In genomic region chr3:197630766-197631165, GRCh38 we compare ENCODE assay signal across 7 cellular contexts.
DNase-seq lines count a peak whose midpoint lies in the region; ATAC-seq and TF ChIP-seq lines count a peak whose summit lies in the region.
"Not testable (repeated sequence)": the region's sequence is repeated elsewhere in the genome, so short reads cannot be mapped to it uniquely, and the experiment has no call there.

No MANE protein-coding gene starts in this region.

- H3K36me3 ChIP-seq in Karpas-422 (ENCODE audit: insufficient read depth, low read length): not testable (repeated sequence)

- not testable (repeated sequence) for H3K4me3 ChIP-seq in Karpas-422 (ENCODE audit: low read length); retinal pigment epithelial cell (ENCODE audit: low read length)

- ATAC-seq in T-helper 17 cell: not testable (repeated sequence)

- H3K27me3 ChIP-seq in Karpas-422 (ENCODE audit: low read length): not testable (repeated sequence)

- H3K9me3 ChIP-seq in Karpas-422 (ENCODE audit: low read length); T-helper 17 cell (ENCODE audit: control insufficient read depth, low read length, poor library complexity, severe bottlenecking): not testable (repeated sequence)

- H3K79me2 ChIP-seq in Karpas-422 (ENCODE audit: low read length): peaks cover 11% of the 10 kb centered on the region

- not testable (repeated sequence) for H3K4me1 ChIP-seq in Karpas-422 (ENCODE audit: low read length)

- H3K27ac ChIP-seq in Karpas-422 (ENCODE audit: low read length): not testable (repeated sequence)

- H2AFZ ChIP-seq in Karpas-422 (ENCODE audit: low read length): not testable (repeated sequence)

- H3K4me2 ChIP-seq in Karpas-422 (ENCODE audit: low read depth, low read length, poor library complexity, severe bottlenecking): not testable (repeated sequence)

- H3K9me2 ChIP-seq in Karpas-422 (replicated peaks; ENCODE audit: insufficient read depth, low read length): not testable (repeated sequence)

- TF ChIP-seq CTCF in chondrocyte (IDR thresholded peaks at IDR 0.05); neural crest cell (conservative IDR thresholded peaks at IDR 0.05); retinal pigment epithelial cell (conservative IDR thresholded peaks at IDR 0.05; ENCODE audit: low read depth, low read length): not testable (repeated sequence)

- intact Hi-C loops in activated CD4-positive, alpha-beta T cell treated with anti-CD3 and anti-CD28 coated beads, Interleukin-2, amount 10 ng/mL, durations not matched to agents 24 days and 14 days (cut with micrococcal nuclease): not testable (repeated sequence)

- not testable (repeated sequence) for H4K20me1 ChIP-seq in Karpas-422 (ENCODE audit: insufficient read depth, low read depth, low read length)

- not testable (repeated sequence) for H3K4me1 Mint-ChIP-seq in T-helper 17 cell; activated CD4-positive, alpha-beta T cell treated with anti-CD3 and anti-CD28 coated beads, Interleukin-2, amount 10 ng/mL, durations not matched to agents 24 days and 14 days; neural crest cell
- H3K4me1 Mint-ChIP-seq in chondrocyte (ENCODE audit: low read depth): peaks cover 15% of the 10 kb centered on the region

- H3K36me3 Mint-ChIP-seq in T-helper 17 cell (ENCODE audit: low read depth); activated CD4-positive, alpha-beta T cell treated with anti-CD3 and anti-CD28 coated beads, Interleukin-2, amount 10 ng/mL, durations not matched to agents 24 days and 14 days (ENCODE audit: low read depth); chondrocyte (ENCODE audit: low read depth); neural crest cell (ENCODE audit: low read depth): not testable (repeated sequence)

- peak overlapping the region; percentile 70 for H3K27ac Mint-ChIP-seq in T-helper 17 cell
- not testable (repeated sequence) for H3K27ac Mint-ChIP-seq in activated CD4-positive, alpha-beta T cell treated with anti-CD3 and anti-CD28 coated beads, Interleukin-2, amount 10 ng/mL, durations not matched to agents 24 days and 14 days; neural crest cell (ENCODE audit: unreplicated experiment)
- peak overlapping the region; percentile 49 for H3K27ac Mint-ChIP-seq in chondrocyte (ENCODE audit: unreplicated experiment)

- H3K9me3 Mint-ChIP-seq in activated CD4-positive, alpha-beta T cell treated with anti-CD3 and anti-CD28 coated beads, Interleukin-2, amount 10 ng/mL, durations not matched to agents 24 days and 14 days; chondrocyte (ENCODE audit: low read depth); neural crest cell: not testable (repeated sequence)

- H3K9ac ChIP-seq in Karpas-422 (ENCODE audit: low read length): not testable (repeated sequence)

- H3K27me3 Mint-ChIP-seq in T-helper 17 cell; activated CD4-positive, alpha-beta T cell treated with anti-CD3 and anti-CD28 coated beads, Interleukin-2, amount 10 ng/mL, durations not matched to agents 24 days and 14 days; chondrocyte (ENCODE audit: low read depth); neural crest cell (ENCODE audit: low read depth): not testable (repeated sequence)

- not testable (repeated sequence) for H3K4me3 Mint-ChIP-seq in T-helper 17 cell; activated CD4-positive, alpha-beta T cell treated with anti-CD3 and anti-CD28 coated beads, Interleukin-2, amount 10 ng/mL, durations not matched to agents 24 days and 14 days; chondrocyte (ENCODE audit: unreplicated experiment)
- peak overlapping the region; percentile 17 for H3K4me3 Mint-ChIP-seq in neural crest cell

- DNase-seq in Karpas-422 (peak; percentile 32), amniotic epithelial cell (ENCODE audit: low read depth) (peak; percentile 47), retinal pigment epithelial cell (ENCODE audit: low read depth) (peak; percentile 15)
- not testable (repeated sequence) for DNase-seq in T-helper 17 cell; chondrocyte (ENCODE audit: low spot score); neural crest cell (ENCODE audit: low read depth, low spot score)
- DNase-seq in activated CD4-positive, alpha-beta T cell treated with anti-CD3 and anti-CD28 coated beads, Interleukin-2, amount 10 ng/mL, durations not matched to agents 24 days and 14 days: peak; percentile 54
